In the genomic region with DNA sequence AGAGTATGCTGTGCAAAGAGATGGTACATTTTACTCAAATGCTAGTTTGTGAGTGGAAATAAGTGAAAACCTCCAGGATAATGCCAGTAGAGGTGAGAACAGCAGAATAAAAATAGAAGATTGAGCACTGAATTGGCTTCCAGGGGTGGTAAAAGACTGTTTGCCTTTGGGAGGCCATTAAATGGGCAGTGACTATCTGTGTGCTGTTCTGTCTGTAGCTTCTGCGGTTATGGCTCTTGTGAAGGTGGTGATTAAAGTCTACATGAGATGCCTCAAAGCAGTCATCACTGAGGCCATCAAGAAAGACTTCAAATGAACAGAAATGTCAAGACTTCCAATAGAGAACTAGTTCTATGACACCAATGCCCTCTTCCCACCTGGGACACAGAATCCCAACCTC, we compare ENCODE assay signal across 29 cellular contexts.
"Had no signal": no experiment of that assay in that cellular context is flagged by ENCODE, and none has a peak within 500 bp of the region (broad histone marks: within the 10 kb centered on the region; RNA-seq: fewer than 3 reads in every experiment).

No MANE protein-coding gene starts in this region.

- H3K4me3 Mint-ChIP-seq: stimulated activated effector memory CD8-positive, alpha-beta T cell treated with anti-CD3 and anti-CD28 coated beads, Interleukin-12 subunit alpha, Interleukin-12 subunit beta, amount 100 ng/mL, for 72 hours; stimulated activated memory B cell treated with anti-CD40 and anti-IgM and Interleukin-4, amounts not matched to agents 10 μg/mL and 1 μg/mL and 100 μg/mL, for 72 hours; stimulated activated naive B cell treated with anti-CD40 and anti-IgM and Interleukin-4, amounts not matched to agents 10 μg/mL and 1 μg/mL and 100 μg/mL, for 72 hours; stimulated activated naive CD8-positive, alpha-beta T cell treated with anti-CD3 and anti-CD28 coated beads, Interleukin-15, amount 100 ng/mL, for 72 hours; stimulated activated naive CD8-positive, alpha-beta T cell treated with anti-CD3 and anti-CD28 coated beads, Interleukin-15, Interleukin-2, amounts not matched to agents 100 ng/mL and 50 ng/mL, for 24 hours; type B pancreatic cell had no signal

- H3K9me3 ChIP-seq: testis, thoracic aorta, thyroid gland, transverse colon, upper lobe of right lung, uterus, vagina had no signal

- H3K4me1 ChIP-seq: stomach, suprapubic skin, testis, thyroid gland, tibial nerve, transverse colon, upper lobe of left lung, upper lobe of right lung, uterus, vagina had no signal

- H3K36me3 ChIP-seq: stomach, suprapubic skin, thoracic aorta, thyroid gland, tibial artery, tibial nerve, transverse colon, upper lobe of left lung, upper lobe of right lung, uterus, vagina had no signal

- H3K27ac Mint-ChIP-seq: stimulated activated effector memory CD8-positive, alpha-beta T cell treated with anti-CD3 and anti-CD28 coated beads, Interleukin-12 subunit alpha, Interleukin-12 subunit beta, amount 100 ng/mL, for 72 hours; stimulated activated memory B cell treated with anti-CD40 and anti-IgM and Interleukin-4, amounts not matched to agents 10 μg/mL and 1 μg/mL and 100 μg/mL, for 72 hours; stimulated activated naive B cell treated with anti-CD40 and anti-IgM and Interleukin-4, amounts not matched to agents 10 μg/mL and 1 μg/mL and 100 μg/mL, for 72 hours; stimulated activated naive CD8-positive, alpha-beta T cell treated with anti-CD3 and anti-CD28 coated beads, Interleukin-15, amount 100 ng/mL, for 72 hours; stimulated activated naive CD8-positive, alpha-beta T cell treated with anti-CD3 and anti-CD28 coated beads, Interleukin-15, Interleukin-2, amounts not matched to agents 100 ng/mL and 50 ng/mL, for 24 hours; type B pancreatic cell had no signal

- H3K27ac ChIP-seq: stomach, suprapubic skin, testis, thoracic aorta, thyroid gland, tibial artery, tibial nerve, transverse colon, upper lobe of left lung, upper lobe of right lung, uterus, vagina had no signal

- ATAC-seq: stimulated activated effector memory CD8-positive, alpha-beta T cell treated with anti-CD3 and anti-CD28 coated beads, Interleukin-12 subunit alpha, Interleukin-12 subunit beta, amount 100 ng/mL, for 72 hours; stimulated activated memory B cell treated with anti-CD40 and anti-IgM and Interleukin-4, amounts not matched to agents 10 μg/mL and 1 μg/mL and 100 μg/mL, for 72 hours; stimulated activated naive B cell treated with anti-CD40 and anti-IgM and Interleukin-4, amounts not matched to agents 10 μg/mL and 1 μg/mL and 100 μg/mL, for 72 hours; stimulated activated naive CD8-positive, alpha-beta T cell treated with anti-CD3 and anti-CD28 coated beads, Interleukin-15, amount 100 ng/mL, for 72 hours; stimulated activated naive CD8-positive, alpha-beta T cell treated with anti-CD3 and anti-CD28 coated beads, Interleukin-15, Interleukin-2, amounts not matched to agents 100 U/mL and 50 U/mL, for 24 hours; upper lobe of right lung had no signal

- H3K27me3 Mint-ChIP-seq: stimulated activated memory B cell treated with anti-CD40 and anti-IgM and Interleukin-4, amounts not matched to agents 10 μg/mL and 1 μg/mL and 100 μg/mL, for 72 hours; stimulated activated naive B cell treated with anti-CD40 and anti-IgM and Interleukin-4, amounts not matched to agents 10 μg/mL and 1 μg/mL and 100 μg/mL, for 72 hours; stimulated activated naive CD8-positive, alpha-beta T cell treated with anti-CD3 and anti-CD28 coated beads, Interleukin-15, Interleukin-2, amounts not matched to agents 100 ng/mL and 50 ng/mL, for 24 hours; type B pancreatic cell had no signal

- H3K27me3 ChIP-seq: stomach, suprapubic skin, testis, thyroid gland, tibial artery, tibial nerve, transverse colon, upper lobe of left lung, upper lobe of right lung, uterus, vagina had no signal

- DNase-seq: stimulated activated CD4-positive, alpha-beta T cell treated with anti-CD3 and anti-CD28 coated beads, Interleukin-2, amount 100 ng/mL, for 48 hours; stimulated activated CD4-positive, alpha-beta T cell treated with anti-CD3 and anti-CD28 coated beads, Interleukin-4, amount 100 ng/mL, for 1 hour; stimulated activated CD4-positive, alpha-beta T cell treated with anti-CD3 and anti-CD28 coated beads, Interleukin-4, amount 100 ng/mL, for 24 hours; stimulated activated CD4-positive, alpha-beta T cell treated with anti-CD3 and anti-CD28 coated beads, Interleukin-4, amount 100 ng/mL, for 4 hours; stimulated activated CD8-positive, alpha-beta memory T cell treated with anti-CD3 and anti-CD28 coated beads, Interleukin-4, amount 100 ng/mL, for 48 hours; stimulated activated naive B cell treated with anti-CD40 and anti-IgM and Interleukin-4, amounts not matched to agents 10 μg/mL and 1 μg/mL and 100 μg/mL, for 72 hours; stimulated activated naive CD4-positive, alpha-beta T cell; stimulated activated naive CD4-positive, alpha-beta T cell treated with Interleukin-2 at 50 U/mL for 16 hours; stimulated activated naive CD8-positive, alpha-beta T cell treated with anti-CD3 and anti-CD28 coated beads, Interleukin-15, amount 100 ng/mL, for 72 hours; stimulated activated naive CD8-positive, alpha-beta T cell treated with anti-CD3 and anti-CD28 coated beads, Interleukin-15, Interleukin-2, amounts not matched to agents 100 U/mL and 50 U/mL, for 24 hours; stomach; substantia nigra; testis; thyroid gland; tibial artery; transverse colon; trophoblast cell; upper lobe of left lung; upper lobe of right lung; uterus had no signal

- H3K4me3 ChIP-seq: stomach, suprapubic skin, testis, thoracic aorta, thyroid gland, tibial artery, tibial nerve, transverse colon, upper lobe of left lung, upper lobe of right lung, uterus, vagina had no signal

- FAIRE-seq: urothelium cell line had no signal

- H3K4me1 Mint-ChIP-seq: stimulated activated effector memory CD8-positive, alpha-beta T cell treated with anti-CD3 and anti-CD28 coated beads, Interleukin-12 subunit alpha, Interleukin-12 subunit beta, amount 100 ng/mL, for 72 hours; stimulated activated memory B cell treated with anti-CD40 and anti-IgM and Interleukin-4, amounts not matched to agents 10 μg/mL and 1 μg/mL and 100 μg/mL, for 72 hours; stimulated activated naive B cell treated with anti-CD40 and anti-IgM and Interleukin-4, amounts not matched to agents 10 μg/mL and 1 μg/mL and 100 μg/mL, for 72 hours; stimulated activated naive CD8-positive, alpha-beta T cell treated with anti-CD3 and anti-CD28 coated beads, Interleukin-15, amount 100 ng/mL, for 72 hours had no signal

- H3K36me3 Mint-ChIP-seq: stimulated activated effector memory CD8-positive, alpha-beta T cell treated with anti-CD3 and anti-CD28 coated beads, Interleukin-12 subunit alpha, Interleukin-12 subunit beta, amount 100 ng/mL, for 72 hours; stimulated activated naive B cell treated with anti-CD40 and anti-IgM and Interleukin-4, amounts not matched to agents 10 μg/mL and 1 μg/mL and 100 μg/mL, for 72 hours; type B pancreatic cell had no signal
